10 cellular contexts compared by ENCODE assay signal in genomic region chr1:205183676-205184335, GRCh38. TPM values are rescaled to one million over a fixed set of nuclear protein-coding genes. Genes with fewer than 3 reads are reported as not detected.
DNase-seq lines count a peak whose midpoint lies in the region; ATAC-seq and TF ChIP-seq lines count a peak whose summit lies in the region.
"Had no signal": no experiment of that assay in that cellular context is flagged by ENCODE, and none has a peak within 500 bp of the region (broad histone marks: within the 10 kb centered on the region; RNA-seq: fewer than 3 reads in every experiment).

No MANE protein-coding gene starts in this region.

- H2AFZ ChIP-seq in PC-3 (ENCODE audit: low read length) = no peak overlapping the region

- peaks cover 4% of the 10 kb centered on the region; the same call in 1 of the 2 replicates for H3K79me2 ChIP-seq in PC-3 (ENCODE audit: low read length)

- TF ChIP-seq CTCF in cardiac muscle cell (IDR thresholded peaks at IDR 0.05; ENCODE audit: low read depth, low read length) = no peak
- TF ChIP-seq CTCF in PC-3 (conservative IDR thresholded peaks at IDR 0.05; ENCODE audit: low read depth, low read length) = no peak
- no peak for TF ChIP-seq CTCF in thyroid gland (IDR thresholded peaks at IDR 0.05)

- H3K9me2 ChIP-seq in PC-3 (replicated peaks; ENCODE audit: low read length) = no peaks in the 10 kb centered on the region

- peak overlapping the region; percentile 63 for H3K27ac Mint-ChIP-seq in activated CD4-positive, alpha-beta T cell treated with anti-CD3 and anti-CD28 coated beads for 36 hours
- peak overlapping the region; percentile 43 for H3K27ac Mint-ChIP-seq in activated T-helper 2 cell treated with anti-CD3 and anti-CD28 coated beads, Interferon-gamma antibody, Interleukin-2, Interleukin-4, amounts not matched to agents 10 μg/mL and 5 μg/mL and 100 μg/mL, durations not matched to agents 14 hours and 24 hours and 36 hours

- H3K36me3 ChIP-seq in cardiac muscle cell = peaks cover 4% of the 10 kb centered on the region
- H3K36me3 ChIP-seq in PC-3 (ENCODE audit: low read depth, low read length) = peaks cover 7% of the 10 kb centered on the region
- no peaks in the 10 kb centered on the region for H3K36me3 ChIP-seq in thyroid gland

- intact Hi-C loops in activated CD4-positive, alpha-beta T cell treated with anti-CD3 and anti-CD28 coated beads for 36 hours (cut with DNase I, micrococcal nuclease) = no loop called here
- intact Hi-C loops in activated T-helper 2 cell treated with anti-CD3 and anti-CD28 coated beads, Interferon-gamma antibody, Interleukin-2, Interleukin-4, amounts not matched to agents 10 μg/mL and 5 μg/mL and 100 μg/mL, durations not matched to agents 14 hours and 24 hours and 36 hours (cut with micrococcal nuclease) = no loop called here
- intact Hi-C loops in PC-3 (cut with micrococcal nuclease) (no loop called here), thyroid gland (cut with DNase I) (no loop called here)

- no peak overlapping the region for H3K9ac ChIP-seq in PC-3 (ENCODE audit: low read length)

- no peak for ATAC-seq in activated CD4-positive, alpha-beta T cell treated with anti-CD3 and anti-CD28 coated beads for 36 hours
- ATAC-seq in stimulated activated naive CD8-positive, alpha-beta T cell treated with anti-CD3 and anti-CD28 coated beads, Interleukin-15, Interleukin-2, amounts not matched to agents 100 U/mL and 50 U/mL, for 24 hours = peak; percentile 62
- ATAC-seq in PC-3 = no peak
- ATAC-seq: A549 had no signal

- no peak overlapping the region for H3K4me3 ChIP-seq in cardiac muscle cell
- no peak overlapping the region for H3K4me3 ChIP-seq in PC-3 (ENCODE audit: low read length)
- no peak overlapping the region for H3K4me3 ChIP-seq in thyroid gland (replicated peaks in 1 of 3)
- H3K4me3 ChIP-seq: A549 had no signal

- H3K27ac ChIP-seq in cardiac muscle cell = peak overlapping the region; percentile 96
- H3K27ac ChIP-seq in PC-3 (ENCODE audit: low read length) = no peak overlapping the region
- no peak overlapping the region for H3K27ac ChIP-seq in thyroid gland
- H3K27ac ChIP-seq: A549 had no signal

- no peaks in the 10 kb centered on the region for H4K20me1 ChIP-seq in PC-3 (ENCODE audit: low read length)

- H3K4me1 Mint-ChIP-seq in activated CD4-positive, alpha-beta T cell treated with anti-CD3 and anti-CD28 coated beads for 36 hours = peaks cover 56% of the 10 kb centered on the region
- peaks cover 37% of the 10 kb centered on the region for H3K4me1 Mint-ChIP-seq in activated T-helper 2 cell treated with anti-CD3 and anti-CD28 coated beads, Interferon-gamma antibody, Interleukin-2, Interleukin-4, amounts not matched to agents 10 μg/mL and 5 μg/mL and 100 μg/mL, durations not matched to agents 14 hours and 24 hours and 36 hours (ENCODE audit: low read depth)

- TF ChIP-seq POLR2A in thyroid gland (IDR thresholded peaks at IDR 0.05) = no peak

- H3K9me3 ChIP-seq in cardiac muscle cell (ENCODE audit: low read depth) (no peaks in the 10 kb centered on the region), PC-3 (ENCODE audit: low read length) (no peaks in the 10 kb centered on the region), thyroid gland (no peaks in the 10 kb centered on the region)
- H3K9me3 ChIP-seq: A549 had no signal

- no peaks in the 10 kb centered on the region for H3F3A ChIP-seq in PC-3 (ENCODE audit: low read length, unreplicated experiment)

- no peak overlapping the region for H3K4me2 ChIP-seq in PC-3 (ENCODE audit: low read length)
- H3K4me2 ChIP-seq: A549 had no signal

- H3K27me3 Mint-ChIP-seq in activated CD4-positive, alpha-beta T cell treated with anti-CD3 and anti-CD28 coated beads for 36 hours = no peaks in the 10 kb centered on the region
- H3K27me3 Mint-ChIP-seq in activated T-helper 2 cell treated with anti-CD3 and anti-CD28 coated beads, Interferon-gamma antibody, Interleukin-2, Interleukin-4, amounts not matched to agents 10 μg/mL and 5 μg/mL and 100 μg/mL, durations not matched to agents 14 hours and 24 hours and 36 hours (ENCODE audit: low read depth) = no peaks in the 10 kb centered on the region

- CTCF ChIA-PET in activated CD4-positive, alpha-beta T cell treated with anti-CD3 and anti-CD28 coated beads for 36 hours (lab: Charles Lee) = interaction anchor here (0.6 to 0.7 kb wide), 2 partner anchors 75 to 196 kb away, joined by 3 to 4 read pairs; no protein-coding TSS in a partner anchor
- CTCF ChIA-PET in PC-3 (lab: Charles Lee) = no interaction called here

- H3K27me3 ChIP-seq in cardiac muscle cell (no peaks in the 10 kb centered on the region), PC-3 (ENCODE audit: low read length) (no peaks in the 10 kb centered on the region), thyroid gland (no peaks in the 10 kb centered on the region)

- no TSS peak for BruUV-seq in PC-3 (replicated peaks; lab: Mats Ljungman, UMichigan)

- no peak for DNase-seq in activated CD4-positive, alpha-beta T cell treated with anti-CD3 and anti-CD28 coated beads for 36 hours
- no peak for DNase-seq in activated CD4-positive, alpha-beta T cell treated with anti-CD3 and anti-CD28 coated beads for 48 hours
- no peak for DNase-seq in activated T-helper 2 cell treated with anti-CD3 and anti-CD28 coated beads, Interferon-gamma antibody, Interleukin-2, Interleukin-4, amounts not matched to agents 10 μg/mL and 5 μg/mL and 100 μg/mL, durations not matched to agents 14 hours and 24 hours and 36 hours (ENCODE audit: low spot score)
- DNase-seq in cardiac muscle cell (ENCODE audit: low read depth in 1 of 2, low spot score in 1 of 2) = peak; percentile 20 to 80
- no peak for DNase-seq in stimulated activated naive CD8-positive, alpha-beta T cell treated with anti-CD3 and anti-CD28 coated beads, Interleukin-15, Interleukin-2, amounts not matched to agents 100 U/mL and 50 U/mL, for 24 hours
- DNase-seq in PC-3 = no peak
- DNase-seq in NCI-H2081 (lab: John Stamatoyannopoulos, UW) = no peak
- no peak for DNase-seq in thyroid gland
- DNase-seq: activated effector memory CD4-positive, alpha-beta T cell treated with anti-CD3 and anti-CD28 coated beads, Interleukin-2, amount 50 U/mL, for 16 hours had no signal

- no peaks in the 10 kb centered on the region for H3K9me3 Mint-ChIP-seq in activated CD4-positive, alpha-beta T cell treated with anti-CD3 and anti-CD28 coated beads for 36 hours (ENCODE audit: low read depth)
- H3K9me3 Mint-ChIP-seq in activated T-helper 2 cell treated with anti-CD3 and anti-CD28 coated beads, Interferon-gamma antibody, Interleukin-2, Interleukin-4, amounts not matched to agents 10 μg/mL and 5 μg/mL and 100 μg/mL, durations not matched to agents 14 hours and 24 hours and 36 hours = no peaks in the 10 kb centered on the region

- H3K4me3 Mint-ChIP-seq in activated CD4-positive, alpha-beta T cell treated with anti-CD3 and anti-CD28 coated beads for 36 hours = no peak overlapping the region
- no peak overlapping the region for H3K4me3 Mint-ChIP-seq in activated T-helper 2 cell treated with anti-CD3 and anti-CD28 coated beads, Interferon-gamma antibody, Interleukin-2, Interleukin-4, amounts not matched to agents 10 μg/mL and 5 μg/mL and 100 μg/mL, durations not matched to agents 14 hours and 24 hours and 36 hours (ENCODE audit: low read depth)

- POLR2A ChIA-PET in activated CD4-positive, alpha-beta T cell treated with anti-CD3 and anti-CD28 coated beads for 36 hours (lab: Charles Lee) = interaction anchor here (0.6 kb wide), 1 partner anchor 14 kb away, joined by 3 read pairs; no protein-coding TSS in a partner anchor
- POLR2A ChIA-PET in PC-3 (lab: Charles Lee; ENCODE audit: unreplicated experiment) = no interaction called here

- H3K36me3 Mint-ChIP-seq in activated CD4-positive, alpha-beta T cell treated with anti-CD3 and anti-CD28 coated beads for 36 hours (ENCODE audit: low read depth) = peaks cover 38% of the 10 kb centered on the region
- H3K36me3 Mint-ChIP-seq in activated T-helper 2 cell treated with anti-CD3 and anti-CD28 coated beads, Interferon-gamma antibody, Interleukin-2, Interleukin-4, amounts not matched to agents 10 μg/mL and 5 μg/mL and 100 μg/mL, durations not matched to agents 14 hours and 24 hours and 36 hours (ENCODE audit: low read depth) = peaks cover 64% of the 10 kb centered on the region

- 56 to 64% methylated on average over 4 of the region's 4 CpGs for WGBS in thyroid gland, 2 donors

- peaks cover 19% of the 10 kb centered on the region for H3K4me1 ChIP-seq in cardiac muscle cell (ENCODE audit: low read depth)
- peaks cover 11% of the 10 kb centered on the region for H3K4me1 ChIP-seq in PC-3 (ENCODE audit: insufficient read depth, low read length)
- H3K4me1 ChIP-seq in thyroid gland = peaks cover 9 to 19% of the 10 kb centered on the region in 2 donors

RNA-seq across cellular contexts. Expression of gene DSTYK, which starts 27.7 kb away (rescaled TPM):
- 10 to 100 TPM in 1 of 2 experiments, 1 to 10 TPM in 1; 9.4 to 12.3 TPM for total RNA-seq in activated CD4-positive, alpha-beta T cell treated with anti-CD3 and anti-CD28 coated beads for 36 hours
- 27.3 and 28.6 TPM in 2 replicates for total RNA-seq in activated T-helper 2 cell treated with anti-CD3 and anti-CD28 coated beads, Interferon-gamma antibody, Interleukin-2, Interleukin-4, amounts not matched to agents 10 μg/mL and 5 μg/mL and 100 μg/mL, durations not matched to agents 14 hours and 24 hours and 36 hours
- total RNA-seq in cardiac muscle cell (7.8 and 11.3 TPM in 2 replicates), PC-3 (2014; rRNA removed) (8.4 and 9.3 TPM in 2 replicates), thyroid gland (10 to 100 TPM; 12.9 to 21.1 (median 17.5) TPM)
- polyA plus RNA-seq in cardiac muscle cell = 8.8 and 13.5 TPM in 2 replicates

RNA-seq across cellular contexts. Expression of gene TMCC2, which starts 43.9 kb away (rescaled TPM):
- total RNA-seq in activated CD4-positive, alpha-beta T cell treated with anti-CD3 and anti-CD28 coated beads for 36 hours = 10 to 100 TPM; 10.5 to 11.0 TPM
- total RNA-seq in activated T-helper 2 cell treated with anti-CD3 and anti-CD28 coated beads, Interferon-gamma antibody, Interleukin-2, Interleukin-4, amounts not matched to agents 10 μg/mL and 5 μg/mL and 100 μg/mL, durations not matched to agents 14 hours and 24 hours and 36 hours = 13.4 and 14.0 TPM in 2 replicates
- total RNA-seq in cardiac muscle cell (10.9 and 11.9 TPM in 2 replicates), PC-3 (2014; rRNA removed) (8.7 and 11.3 TPM in 2 replicates), thyroid gland (1 to 10 TPM; 2.3 to 3.6 (median 3.1) TPM)
- polyA plus RNA-seq in cardiac muscle cell = 6.3 and 9.0 TPM in 2 replicates

Comparison
In these comparisons a context has a peak if more than half of its experiments do, and no peak if none do; other contexts are left out.
1. DNase-seq: peak in cardiac muscle cell (2 of 2); none in activated CD4-positive, alpha-beta T cell treated with anti-CD3 and anti-CD28 coated beads for 36 hours (single experiment), activated CD4-positive, alpha-beta T cell treated with anti-CD3 and anti-CD28 coated beads for 48 hours (single experiment), activated T-helper 2 cell treated with anti-CD3 and anti-CD28 coated beads, Interferon-gamma antibody, Interleukin-2, Interleukin-4, amounts not matched to agents 10 μg/mL and 5 μg/mL and 100 μg/mL, durations not matched to agents 14 hours and 24 hours and 36 hours (single experiment), stimulated activated naive CD8-positive, alpha-beta T cell treated with anti-CD3 and anti-CD28 coated beads, Interleukin-15, Interleukin-2, amounts not matched to agents 100 U/mL and 50 U/mL, for 24 hours (single experiment), PC-3 (single experiment), NCI-H2081 (0 of 2) and thyroid gland (0 of 2).